8 cellular contexts compared by ENCODE assay signal in genomic region chr1:960371-961131, GRCh38. TPM values are rescaled to one million over a fixed set of nuclear protein-coding genes. Genes with fewer than 3 reads are reported as not detected.
A peak's percentile ranks its signal among the peaks of the same experiment; 100 is the strongest.
DNase-seq lines count a peak whose midpoint lies in the region; ATAC-seq and TF ChIP-seq lines count a peak whose summit lies in the region.

Gene KLHL17, plus strand, starts transcription at chr1:960584. Its CDS starts 110 bp downstream, at chr1:960694.

- ATAC-seq in omental fat pad (ENCODE audit: low FRiP score), result peak; percentile 38

- TF ChIP-seq POLR2A in testis (IDR thresholded peaks at IDR 0.05), result no peak

- no peak for TF ChIP-seq EP300 in SK-N-SH (IDR thresholded peaks at IDR 0.05; ENCODE audit: borderline replicate concordance in 1 of 2, low read depth in 1 of 2, low read length in 1 of 2)

- H3K27me3 ChIP-seq in HL-60 (ENCODE audit: insufficient read depth, poor library complexity, severe bottlenecking) (no peaks in the 10 kb centered on the region), SK-N-SH (ENCODE audit: insufficient read depth) (no peaks in the 10 kb centered on the region), testis (no peaks in the 10 kb centered on the region)

- WGBS in SK-N-SH (ENCODE audit: low lambda C conversion rate), result under 1% methylated on average over 19 of the region's 108 CpGs
- 0 to 1% methylated on average over 8 to 48 of the region's 108 CpGs for WGBS in testis, 2 donors

- CTCF ChIA-PET in SK-N-SH (lab: Yijun Ruan, JAX), result interaction anchor here (1.1 to 1.9 kb wide), 4 partner anchors 19 to 42 kb away, joined by 3 to 6 read pairs (median 4); no protein-coding TSS in a partner anchor

- peak within 1 kb of the TSS; percentile 36; the same call in 1 of the 2 replicates for H3K9ac ChIP-seq in SK-N-SH

- DNase-seq in NCI-H2029 (lab: John Stamatoyannopoulos, UW) (peak; percentile 44), NCI-H2029 treated with DMSO at 0.1 percent for 48 hours (lab: John Stamatoyannopoulos, UW) (no peak), HL-60 (ENCODE audit: low read depth in 1 of 2, low spot score in 1 of 2) (peak in 1 of 2 experiments; percentile 80), SK-N-SH (peak; percentile 94), globus pallidus (ENCODE audit: low spot score) (peak; percentile 33), omental fat pad (ENCODE audit: low spot score) (no peak), testis (peak; percentile 78)
- peak; percentile 87 for DNase-seq in activated naive CD4-positive, alpha-beta T cell treated with Interleukin-2 at 50 U/mL for 16 hours

- H3K9me3 ChIP-seq in SK-N-SH (no peaks in the 10 kb centered on the region), testis (no peaks in the 10 kb centered on the region)

- H3K4me1 ChIP-seq in SK-N-SH (ENCODE audit: control insufficient read depth in 1 of 2, insufficient read depth in 2 of 2, low read depth in 1 of 2, low read length in 1 of 2) (peaks cover 4 to 17% of the 10 kb centered on the region in 2 experiments; a peak in 2 of 4 replicates), testis (peaks cover 13% of the 10 kb centered on the region)

- no peaks in the 10 kb centered on the region for H4K20me1 ChIP-seq in SK-N-SH (ENCODE audit: insufficient read depth)

- H2AFZ ChIP-seq in SK-N-SH (ENCODE audit: low read depth), result no peak within 1 kb of the TSS

- no peaks in the 10 kb centered on the region for H3K9me2 ChIP-seq in SK-N-SH

- TF ChIP-seq CTCF in HL-60 (IDR thresholded peaks at IDR 0.05; ENCODE audit: insufficient read depth, low read length) (no peak), SK-N-SH (IDR thresholded peaks at IDR 0.05) (no peak), omental fat pad (IDR thresholded peaks at IDR 0.05) (no peak), testis (IDR thresholded peaks at IDR 0.05) (no peak)

- POLR2A ChIA-PET in SK-N-SH (lab: Yijun Ruan, JAX), result interaction anchor here (0.8 kb wide), 1 partner anchor 55 kb away, joined by 4 read pairs; no protein-coding TSS in a partner anchor

- H3K4me2 ChIP-seq in SK-N-SH, result peak within 1 kb of the TSS; percentile 62; the same call in 1 of the 2 replicates

- H3K36me3 ChIP-seq in SK-N-SH (replicated peaks in 1 of 2; ENCODE audit: control insufficient read depth in 1 of 2, insufficient read depth in 2 of 2, low read length in 1 of 2) (peaks cover 0 to 30% of the 10 kb centered on the region in 2 experiments), testis (ENCODE audit: low read depth, missing control alignments) (no peaks in the 10 kb centered on the region)

- peaks cover 21% of the 10 kb centered on the region for H3K79me2 ChIP-seq in SK-N-SH (ENCODE audit: insufficient read depth)

- peak within 1 kb of the TSS; percentile 64 for H3K4me3 ChIP-seq in HL-60 (replicated peaks; ENCODE audit: insufficient read depth, low read length)
- peak within 1 kb of the TSS; percentile 57 to 75 for H3K4me3 ChIP-seq in SK-N-SH (ENCODE audit: low read depth in 2 of 2, low read length in 1 of 2)
- H3K4me3 ChIP-seq in testis, result peak within 1 kb of the TSS; percentile 98

- no peaks in the 10 kb centered on the region for H3F3A ChIP-seq in SK-N-SH (replicated peaks; ENCODE audit: insufficient read depth)

- TF ChIP-seq RAD21 in SK-N-SH (IDR thresholded peaks at IDR 0.05; ENCODE audit: low read length), result no peak

- intact Hi-C loops in testis (cut with DNase I; ENCODE audit: low total_unique reads), result no loop called here

- H3K27ac ChIP-seq in HL-60 (replicated peaks), result no peak within 1 kb of the TSS
- peak within 1 kb of the TSS in 1 of 2 experiments; percentile 47; a peak in 2 of 4 replicates for H3K27ac ChIP-seq in SK-N-SH (ENCODE audit: low read depth in 2 of 2, low read length in 1 of 2)
- H3K27ac ChIP-seq in testis, result peak within 1 kb of the TSS in 1 of 2 donors; percentile 24

TF ChIP-seq in SK-N-SH, 30 proteins besides CTCF, POLR2A, EP300 and RAD21 (continues in another document):
- TF ChIP-seq SIN3A (IDR thresholded peaks at IDR 0.05; ENCODE audit: borderline replicate concordance, low read depth, low read length), result no peak
- TF ChIP-seq FOXJ3 (CRISPR knock-in tag; IDR thresholded peaks at IDR 0.05), result no peak
- no peak for TF ChIP-seq NRF1 (IDR thresholded peaks at IDR 0.05; ENCODE audit: low read depth, low read length)
- no peak for TF ChIP-seq GATA2 (CRISPR knock-in tag; IDR thresholded peaks at IDR 0.05)
- TF ChIP-seq EZH2phosphoT487 (IDR thresholded peaks at IDR 0.05; ENCODE audit: borderline replicate concordance, low read depth), result no peak
- TF ChIP-seq POLR2AphosphoS5 (IDR thresholded peaks at IDR 0.05; ENCODE audit: low read depth, low read length), result no peak
- no peak for TF ChIP-seq CHD2 (IDR thresholded peaks at IDR 0.05; ENCODE audit: low read length, partially characterized antibody)
- TF ChIP-seq MEF2A (IDR thresholded peaks at IDR 0.05; ENCODE audit: borderline replicate concordance, low read depth), result no peak
- no peak for TF ChIP-seq TEAD4 (IDR thresholded peaks at IDR 0.05; ENCODE audit: borderline replicate concordance, insufficient read depth)
- TF ChIP-seq YY1 (IDR thresholded peaks at IDR 0.05; ENCODE audit: low read depth), result no peak
- TF ChIP-seq, protein P1, sequence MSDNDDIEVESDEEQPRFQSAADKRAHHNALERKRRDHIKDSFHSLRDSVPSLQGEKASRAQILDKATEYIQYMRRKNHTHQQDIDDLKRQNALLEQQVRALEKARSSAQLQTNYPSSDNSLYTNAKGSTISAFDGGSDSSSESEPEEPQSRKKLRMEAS (IDR thresholded peaks at IDR 0.05; ENCODE audit: low read depth), result no peak
- TF ChIP-seq RFX5 (IDR thresholded peaks at IDR 0.05; ENCODE audit: low read length), result no peak
- TF ChIP-seq, protein P2, sequence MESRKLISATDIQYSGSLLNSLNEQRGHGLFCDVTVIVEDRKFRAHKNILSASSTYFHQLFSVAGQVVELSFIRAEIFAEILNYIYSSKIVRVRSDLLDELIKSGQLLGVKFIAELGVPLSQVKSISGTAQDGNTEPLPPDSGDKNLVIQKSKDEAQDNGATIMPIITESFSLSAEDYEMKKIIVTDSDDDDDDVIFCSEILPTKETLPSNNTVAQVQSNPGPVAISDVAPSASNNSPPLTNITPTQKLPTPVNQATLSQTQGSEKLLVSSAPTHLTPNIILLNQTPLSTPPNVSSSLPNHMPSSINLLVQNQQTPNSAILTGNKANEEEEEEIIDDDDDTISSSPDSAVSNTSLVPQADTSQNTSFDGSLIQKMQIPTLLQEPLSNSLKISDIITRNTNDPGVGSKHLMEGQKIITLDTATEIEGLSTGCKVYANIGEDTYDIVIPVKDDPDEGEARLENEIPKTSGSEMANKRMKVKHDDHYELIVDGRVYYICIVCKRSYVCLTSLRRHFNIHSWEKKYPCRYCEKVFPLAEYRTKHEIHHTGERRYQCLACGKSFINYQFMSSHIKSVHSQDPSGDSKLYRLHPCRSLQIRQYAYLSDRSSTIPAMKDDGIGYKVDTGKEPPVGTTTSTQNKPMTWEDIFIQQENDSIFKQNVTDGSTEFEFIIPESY (IDR thresholded peaks at IDR 0.05; ENCODE audit: borderline replicate concordance, low read depth), result no peak
- TF ChIP-seq FOSL2 (IDR thresholded peaks at IDR 0.05; ENCODE audit: borderline replicate concordance, low read depth), result no peak
- no peak for TF ChIP-seq USF1 (IDR thresholded peaks at IDR 0.05; ENCODE audit: borderline replicate concordance, low read depth)
- TF ChIP-seq JUND (IDR thresholded peaks at IDR 0.05), result no peak
- TF ChIP-seq TAF1 (IDR thresholded peaks at IDR 0.05; ENCODE audit: borderline replicate concordance, low read depth, low read length), result no peak
- no peak for TF ChIP-seq NFIC (IDR thresholded peaks at IDR 0.05; ENCODE audit: borderline replicate concordance)
- TF ChIP-seq ELF1 (IDR thresholded peaks at IDR 0.05), result no peak
- peak; percentile 60 for TF ChIP-seq PBX3 (IDR thresholded peaks at IDR 0.05)

RNA-seq across cellular contexts. Expression of gene KLHL17, which starts in this region (rescaled TPM):
- polyA plus RNA-seq in SK-N-SH (2012; rRNA removed), result 27.3 and 28.1 TPM in 2 replicates
- 3.6 and 5.7 TPM in 2 replicates for polyA plus RNA-seq in SK-N-SH (2012; cell fraction: cytosol; rRNA removed)
- 220 and 295 TPM in 2 replicates for polyA plus RNA-seq in SK-N-SH (2012; cell fraction: nucleus; rRNA removed)
- 1 to 10 TPM; 3.4 to 6.8 (median 6.2) TPM for total RNA-seq in omental fat pad
- total RNA-seq in testis, result 10 to 100 TPM; 34.9 to 36.4 TPM
- polyA plus RNA-seq in testis (ENCODE audit: insufficient read depth, low read depth, low replicate concordance), result 16.0 TPM

Comparison
In these comparisons a context has a peak if more than half of its experiments do, and no peak if none do; other contexts are left out.
1. RNA of gene KLHL17 (total RNA-seq): 34.9 to 36.4 TPM in testis; 3.4 to 6.8 TPM in omental fat pad; every median in the first group is over 4 times any median in the second.
2. DNase-seq: peak in NCI-H2029 (single experiment), SK-N-SH (single experiment), activated naive CD4-positive, alpha-beta T cell treated with Interleukin-2 at 50 U/mL for 16 hours (single experiment), globus pallidus (single experiment) and testis (single experiment); none in NCI-H2029 treated with DMSO at 0.1 percent for 48 hours (single experiment) and omental fat pad (single experiment).
3. Peak in every context shown above with its lines, with median percentiles within 50 percentile points of each other: H3K4me3 ChIP-seq.